In genomic region chr2:206063635-206064034, GRCh38 we compare ENCODE assay signal across 1 cellular context.
TF ChIP-seq lines count a peak whose summit lies in the region.

No MANE protein-coding gene starts in this region.

TF ChIP-seq in GM12878, 131 proteins besides CTCF, POLR2A, EP300 and RAD21:
- TF ChIP-seq PML (IDR thresholded peaks at IDR 0.05; ENCODE audit: low read length) (no peak), GABPA (IDR thresholded peaks at IDR 0.05; ENCODE audit: low read depth) (no peak), CBX3 (IDR thresholded peaks at IDR 0.05; ENCODE audit: borderline replicate concordance, low read depth) (no peak), KLF5 (IDR thresholded peaks at IDR 0.05; ENCODE audit: partially characterized antibody) (no peak), ESRRA (IDR thresholded peaks at IDR 0.05; ENCODE audit: low read length) (no peak), TBL1XR1 (IDR thresholded peaks at IDR 0.05; ENCODE audit: low read depth, low read length) (no peak), ETV6 (conservative IDR thresholded peaks at IDR 0.05 in 1 of 2, IDR thresholded peaks at IDR 0.05 in 1 of 2; ENCODE audit: borderline replicate concordance in 1 of 2, low read depth in 1 of 2) (no peak), TCF12 (IDR thresholded peaks at IDR 0.05; ENCODE audit: low read depth, low read length) (no peak), SUPT20H (IDR thresholded peaks at IDR 0.05; ENCODE audit: borderline replicate concordance, control insufficient read depth, low read depth, low read length) (no peak), BACH1 (IDR thresholded peaks at IDR 0.05; ENCODE audit: borderline replicate concordance) (no peak), ZNF207 (IDR thresholded peaks at IDR 0.05; ENCODE audit: borderline replicate concordance) (no peak)
